17 cellular contexts compared by ENCODE assay signal in the genomic region with DNA sequence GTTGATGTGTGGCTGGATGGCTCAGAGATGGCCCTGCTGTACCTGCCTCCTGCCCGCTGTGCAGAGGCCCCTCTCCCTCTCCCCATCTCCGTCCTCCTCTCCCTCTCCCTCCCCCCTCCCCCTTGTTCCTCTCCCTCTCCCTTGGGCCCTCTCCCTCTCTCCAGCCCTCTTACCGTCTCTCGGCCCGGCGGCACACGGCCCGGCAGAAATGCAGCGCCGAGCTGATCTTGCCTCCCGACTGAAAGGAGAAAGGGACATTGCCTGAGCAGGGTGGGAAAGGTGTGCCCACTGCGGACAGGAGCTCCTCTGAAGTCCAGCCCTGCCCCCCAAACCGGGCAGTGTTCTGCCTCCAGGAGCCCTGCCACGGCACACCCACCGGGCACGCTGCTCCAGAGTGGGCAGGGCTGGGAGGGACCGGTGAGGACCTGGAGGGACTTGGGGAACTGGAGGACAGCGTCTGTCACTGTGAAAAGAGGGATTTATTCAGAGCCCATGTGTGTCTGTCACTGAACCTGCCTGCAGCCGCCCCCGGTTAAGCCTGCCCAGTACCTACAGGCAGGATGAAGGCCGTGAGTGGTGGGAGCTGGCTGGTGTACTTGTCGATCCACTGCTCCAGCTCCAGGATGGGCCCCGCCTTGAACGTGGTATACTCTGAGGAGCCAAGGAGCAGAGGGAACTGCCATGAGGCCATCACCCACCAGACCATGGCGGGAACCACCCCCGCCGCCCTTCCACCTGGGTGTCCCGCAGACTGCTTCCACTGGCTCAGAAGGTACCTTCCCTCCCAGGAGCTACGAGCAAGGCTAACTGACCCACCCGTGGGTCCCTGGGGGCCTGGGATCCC.
"Had no signal": no experiment of that assay in that cellular context is flagged by ENCODE, and none has a peak within 500 bp of the region (broad histone marks: within the 10 kb centered on the region; RNA-seq: fewer than 3 reads in every experiment).

No MANE protein-coding gene starts in this region.

- FAIRE-seq: kidney had no signal

- H3K4me1 ChIP-seq: esophagus muscularis mucosa, gastrocnemius medialis had no signal

- H3K27me3 ChIP-seq: esophagus muscularis mucosa, gastrocnemius medialis, heart right ventricle, ovary, right atrium auricular region, transverse colon had no signal

- H3K4me2 ChIP-seq: smooth muscle cell had no signal

- H3K27ac ChIP-seq: epithelial cell of prostate, esophagus muscularis mucosa, gastrocnemius medialis, heart right ventricle, ovary, right atrium auricular region, thoracic aorta, transverse colon had no signal

- H3K4me3 ChIP-seq: esophagus muscularis mucosa, gastrocnemius medialis, heart right ventricle, ovary, right atrium auricular region, smooth muscle cell, thoracic aorta, transverse colon had no signal

- H3K36me3 ChIP-seq: ovary, right atrium auricular region had no signal

- H3K9me3 Mint-ChIP-seq: nephron had no signal

- H3K4me3 Mint-ChIP-seq: naive B cell, nephron had no signal

- H3K4me1 Mint-ChIP-seq: nephron had no signal

- DNase-seq: effector memory CD4-positive, alpha-beta T cell; gastrocnemius medialis; heart right ventricle; kidney; left colon; mesendoderm; naive B cell; ovary; stimulated activated CD4-positive, alpha-beta T cell treated with anti-CD3 and anti-CD28 coated beads, Interleukin-2, amount 100 ng/mL, for 48 hours; stimulated activated naive CD8-positive, alpha-beta T cell treated with anti-CD3 and anti-CD28 coated beads, Interleukin-15, Interleukin-2, amounts not matched to agents 100 U/mL and 50 U/mL, for 24 hours; transverse colon had no signal

- H3K9me3 ChIP-seq: esophagus muscularis mucosa, gastrocnemius medialis, heart right ventricle, ovary, right atrium auricular region, thoracic aorta, transverse colon had no signal

- ATAC-seq: gastrocnemius medialis; heart right ventricle; left colon; stimulated activated naive CD8-positive, alpha-beta T cell treated with anti-CD3 and anti-CD28 coated beads, Interleukin-15, Interleukin-2, amounts not matched to agents 100 U/mL and 50 U/mL, for 24 hours had no signal

- H3K27me3 Mint-ChIP-seq: naive B cell had no signal

- H3K27ac Mint-ChIP-seq: naive B cell, nephron had no signal
